Comparison of ENCODE assay signal across 22 cellular contexts in genomic region chr5:30098940-30099339, GRCh38.
"Had no signal": no experiment of that assay in that cellular context is flagged by ENCODE, and none has a peak within 500 bp of the region (broad histone marks: within the 10 kb centered on the region; RNA-seq: fewer than 3 reads in every experiment).

No MANE protein-coding gene starts in this region.

- H3K9me3 ChIP-seq: psoas muscle, tibial artery, upper lobe of left lung, uterus had no signal

- H3K36me3 ChIP-seq: heart left ventricle, spleen, tibial artery, upper lobe of left lung, uterus had no signal

- H3K27ac ChIP-seq: coronary artery, heart left ventricle, psoas muscle, spleen, tibial artery, upper lobe of left lung, uterus had no signal

- FAIRE-seq: endothelial cell of umbilical vein, islet of Langerhans had no signal

- H3K4me1 ChIP-seq: heart left ventricle, psoas muscle, spleen, upper lobe of left lung, uterus had no signal

- H3K4me3 ChIP-seq: coronary artery, heart left ventricle, psoas muscle, spleen, tibial artery, upper lobe of left lung, uterus had no signal

- H3K27me3 ChIP-seq: heart left ventricle, spleen, tibial artery, upper lobe of left lung, uterus had no signal

- DNase-seq: effector CD4-positive, alpha-beta T cell; endodermal cell; foreskin melanocyte; heart left ventricle; hypothalamus; kidney glomerular epithelial cell; occipital lobe; psoas muscle; retina; spleen; stimulated activated CD4-positive, alpha-beta T cell treated with anti-CD3 and anti-CD28 coated beads, Interleukin-15, amount 100 ng/mL, for 24 hours; stimulated activated CD4-positive, alpha-beta T cell treated with anti-CD3 and anti-CD28 coated beads, Interleukin-1b, Interleukin-23, amount 100 ng/mL, for 48 hours; stimulated activated CD4-positive, alpha-beta T cell treated with anti-CD3 and anti-CD28 coated beads, Interleukin-4, amount 100 ng/mL, for 24 hours; tibial artery; upper lobe of left lung; uterus had no signal

- ATAC-seq: heart left ventricle; left lobe of liver; psoas muscle; sciatic nerve; stimulated activated memory B cell treated with anti-CD40 and anti-IgM and Interleukin-4, amounts not matched to agents 10 μg/mL and 1 μg/mL and 100 μg/mL, for 72 hours had no signal
